ENCODE assay signal across 11 cellular contexts in genomic region chr22:19868773-19869471, GRCh38. TPM values are rescaled to one million over a fixed set of nuclear protein-coding genes. Genes with fewer than 3 reads are reported as not detected.
DNase-seq lines count a peak whose midpoint lies in the region; ATAC-seq and TF ChIP-seq lines count a peak whose summit lies in the region.
"Had no signal": no experiment of that assay in that cellular context is flagged by ENCODE, and none has a peak within 500 bp of the region (broad histone marks: within the 10 kb centered on the region; RNA-seq: fewer than 3 reads in every experiment).

No MANE protein-coding gene starts in this region.

- no peak overlapping the region for H3K27ac Mint-ChIP-seq in activated naive CD8-positive, alpha-beta T cell treated with anti-CD3 and anti-CD28 coated beads, Interleukin-2, amount 10 ng/mL, durations not matched to agents 7 days and 5 days
- no peak overlapping the region for H3K27ac Mint-ChIP-seq in activated naive CD8-positive, alpha-beta T cell treated with anti-CD3 and anti-CD28 coated beads, Interleukin-2, amount 50 U/mL, for 24 hours
- H3K27ac Mint-ChIP-seq in brain = peak overlapping the region in 4 of 5 experiments; percentile 44 to 90 (median 81)

- no peak overlapping the region for H3K4me3 ChIP-seq in tibial artery

- TF ChIP-seq CTCF in brain (conservative IDR thresholded peaks at IDR 0.05) = no peak
- TF ChIP-seq CTCF in tibial artery (IDR thresholded peaks at IDR 0.05) = no peak

- no peaks in the 10 kb centered on the region for H3K4me1 Mint-ChIP-seq in activated naive CD8-positive, alpha-beta T cell treated with anti-CD3 and anti-CD28 coated beads, Interleukin-2, amount 10 ng/mL, durations not matched to agents 7 days and 5 days
- no peaks in the 10 kb centered on the region for H3K4me1 Mint-ChIP-seq in activated naive CD8-positive, alpha-beta T cell treated with anti-CD3 and anti-CD28 coated beads, Interleukin-2, amount 50 U/mL, for 24 hours
- H3K4me1 Mint-ChIP-seq in brain = peaks cover 40% of the 10 kb centered on the region

- no peaks in the 10 kb centered on the region for H3K36me3 ChIP-seq in tibial artery

- DNase-seq in activated naive CD8-positive, alpha-beta T cell treated with anti-CD3 and anti-CD28 coated beads, Interleukin-2, amount 10 ng/mL, durations not matched to agents 7 days and 5 days = peak; percentile 21
- no peak for DNase-seq in activated naive CD8-positive, alpha-beta T cell treated with anti-CD3 and anti-CD28 coated beads, Interleukin-2, amount 50 U/mL, for 24 hours
- DNase-seq in medulla oblongata (ENCODE audit: extremely low spot score) = peak; percentile 51
- peak; percentile 19 to 62 for DNase-seq in tibial artery
- DNase-seq: activated CD4-positive, alpha-beta T cell treated with anti-CD3 and anti-CD28 coated beads, Interleukin-2, amount 50 U/mL, for 48 hours; NCI-H2081 treated with DMSO at 0.1 percent for 48 hours had no signal

- no peaks in the 10 kb centered on the region for H3K9me3 ChIP-seq in tibial artery

- POLR2A ChIA-PET in activated naive CD8-positive, alpha-beta T cell treated with anti-CD3 and anti-CD28 coated beads, Interleukin-2, amount 10 ng/mL, durations not matched to agents 7 days and 5 days (lab: Charles Lee) = interaction anchor here (1.1 kb wide), 1 partner anchor 14 kb away, joined by 3 read pairs; no protein-coding TSS in a partner anchor

- no peak overlapping the region for H3K4me3 Mint-ChIP-seq in activated naive CD8-positive, alpha-beta T cell treated with anti-CD3 and anti-CD28 coated beads, Interleukin-2, amount 10 ng/mL, durations not matched to agents 7 days and 5 days
- no peak overlapping the region for H3K4me3 Mint-ChIP-seq in activated naive CD8-positive, alpha-beta T cell treated with anti-CD3 and anti-CD28 coated beads, Interleukin-2, amount 50 U/mL, for 24 hours
- no peak overlapping the region for H3K4me3 Mint-ChIP-seq in brain

- no peaks in the 10 kb centered on the region for H3K36me3 Mint-ChIP-seq in activated naive CD8-positive, alpha-beta T cell treated with anti-CD3 and anti-CD28 coated beads, Interleukin-2, amount 10 ng/mL, durations not matched to agents 7 days and 5 days
- no peaks in the 10 kb centered on the region for H3K36me3 Mint-ChIP-seq in activated naive CD8-positive, alpha-beta T cell treated with anti-CD3 and anti-CD28 coated beads, Interleukin-2, amount 50 U/mL, for 24 hours (ENCODE audit: low read depth)
- H3K36me3 Mint-ChIP-seq in brain = no peaks in the 10 kb centered on the region

- no peaks in the 10 kb centered on the region for H3K9me3 Mint-ChIP-seq in activated naive CD8-positive, alpha-beta T cell treated with anti-CD3 and anti-CD28 coated beads, Interleukin-2, amount 10 ng/mL, durations not matched to agents 7 days and 5 days
- H3K9me3 Mint-ChIP-seq in activated naive CD8-positive, alpha-beta T cell treated with anti-CD3 and anti-CD28 coated beads, Interleukin-2, amount 50 U/mL, for 24 hours = no peaks in the 10 kb centered on the region
- peaks cover 0 to 3% (median 0%) of the 10 kb centered on the region in 5 experiments for H3K9me3 Mint-ChIP-seq in brain

- no peaks in the 10 kb centered on the region for H3K27me3 Mint-ChIP-seq in activated naive CD8-positive, alpha-beta T cell treated with anti-CD3 and anti-CD28 coated beads, Interleukin-2, amount 10 ng/mL, durations not matched to agents 7 days and 5 days
- no peaks in the 10 kb centered on the region for H3K27me3 Mint-ChIP-seq in activated naive CD8-positive, alpha-beta T cell treated with anti-CD3 and anti-CD28 coated beads, Interleukin-2, amount 50 U/mL, for 24 hours
- H3K27me3 Mint-ChIP-seq in brain = peaks cover 3% of the 10 kb centered on the region

- no peak overlapping the region for H3K27ac ChIP-seq in tibial artery
- H3K27ac ChIP-seq: parathyroid adenoma had no signal

- no peaks in the 10 kb centered on the region for H3K27me3 ChIP-seq in tibial artery

- ATAC-seq in activated naive CD8-positive, alpha-beta T cell treated with anti-CD3 and anti-CD28 coated beads, Interleukin-2, amount 10 ng/mL, durations not matched to agents 7 days and 5 days (ENCODE audit: low read depth) = no peak
- no peak for ATAC-seq in activated naive CD8-positive, alpha-beta T cell treated with anti-CD3 and anti-CD28 coated beads, Interleukin-2, amount 50 U/mL, for 24 hours
- ATAC-seq in GM18517 (IDR thresholded peaks at IDR 0.05; ENCODE audit: unreplicated experiment) = no peak
- ATAC-seq in HG02571 (IDR thresholded peaks at IDR 0.05; ENCODE audit: unreplicated experiment) = no peak
- ATAC-seq in HG02938 (IDR thresholded peaks at IDR 0.05; ENCODE audit: unreplicated experiment) = no peak

- intact Hi-C loops in tibial artery (cut with DNase I; ENCODE audit: low total_unique reads) = no loop called here

- H3K4me1 ChIP-seq in tibial artery = peaks cover 0 to 12% (median 0%) of the 10 kb centered on the region in 4 donors
- H3K4me1 ChIP-seq: parathyroid adenoma had no signal

RNA-seq across cellular contexts. Expression of gene GNB1L, which starts 14.2 kb away (rescaled TPM):
- 10 to 100 TPM; 11.9 to 12.7 TPM for total RNA-seq in activated naive CD8-positive, alpha-beta T cell treated with anti-CD3 and anti-CD28 coated beads, Interleukin-2, amount 10 ng/mL, durations not matched to agents 7 days and 5 days
- polyA plus RNA-seq in brain (ENCODE audit: insufficient read depth, low read depth, low replicate concordance) = 9.5 TPM

RNA-seq across cellular contexts. Expression of gene RTL10, which starts 14.2 kb away (rescaled TPM):
- total RNA-seq in activated naive CD8-positive, alpha-beta T cell treated with anti-CD3 and anti-CD28 coated beads, Interleukin-2, amount 10 ng/mL, durations not matched to agents 7 days and 5 days = 10 to 100 TPM; 18.4 to 18.9 TPM
- 16.2 TPM for polyA plus RNA-seq in brain (ENCODE audit: insufficient read depth, low read depth, low replicate concordance)

Comparison
In these comparisons a context has a peak if more than half of its experiments do, and no peak if none do; other contexts are left out.
1. H3K27ac Mint-ChIP-seq: peak in brain (4 of 5); none in activated naive CD8-positive, alpha-beta T cell treated with anti-CD3 and anti-CD28 coated beads, Interleukin-2, amount 10 ng/mL, durations not matched to agents 7 days and 5 days (single experiment) and activated naive CD8-positive, alpha-beta T cell treated with anti-CD3 and anti-CD28 coated beads, Interleukin-2, amount 50 U/mL, for 24 hours (single experiment).